In the genomic region with DNA sequence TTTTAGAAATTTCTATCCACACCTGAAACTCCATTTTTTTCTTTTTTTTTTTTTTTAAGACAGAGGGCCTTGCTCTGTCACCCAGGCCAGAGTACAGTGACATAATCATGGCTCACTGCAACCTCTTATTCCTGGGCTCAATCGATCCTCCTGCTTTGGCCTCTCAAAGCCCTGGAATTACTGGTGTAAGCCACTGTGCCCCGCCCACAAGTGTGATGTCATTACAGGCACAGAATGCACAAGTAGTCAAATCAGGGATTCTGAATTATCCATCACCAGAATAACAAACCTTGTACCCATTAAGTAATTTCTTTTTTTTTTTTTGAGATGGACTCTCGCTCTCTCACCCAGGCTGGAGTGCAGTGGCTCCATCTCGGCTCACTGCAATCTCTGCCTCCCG, we compare ENCODE assay signal across 20 cellular contexts. TPM values are rescaled to one million over a fixed set of nuclear protein-coding genes. Genes with fewer than 3 reads are reported as not detected.
DNase-seq lines count a peak whose midpoint lies in the region; ATAC-seq and TF ChIP-seq lines count a peak whose summit lies in the region.
"Had no signal": no experiment of that assay in that cellular context is flagged by ENCODE, and none has a peak within 500 bp of the region (broad histone marks: within the 10 kb centered on the region; RNA-seq: fewer than 3 reads in every experiment).

No MANE protein-coding gene starts in this region.

- H3K27ac Mint-ChIP-seq in activated CD4-positive, alpha-beta T cell treated with anti-CD3 and anti-CD28 coated beads, Interleukin-2, amount 10 ng/mL, durations not matched to agents 24 days and 14 days: no peak overlapping the region

- no peaks in the 10 kb centered on the region for H3K27me3 ChIP-seq in BLaER1 treated with 17β-estradiol and CSF1 and Interleukin-3, amounts not matched to agents 10 nM and 100 nM

- peak overlapping the region in 2 of 10 experiments; percentile 93 to 98; a peak in 3 of 20 replicates for H3K4me3 ChIP-seq in BLaER1 treated with 17β-estradiol and CSF1 and Interleukin-3, amounts not matched to agents 10 nM and 100 nM
- no peak overlapping the region for H3K4me3 ChIP-seq in fibroblast of pulmonary artery (replicated peaks; ENCODE audit: low read depth, low read length)
- H3K4me3 ChIP-seq: K562 had no signal

- no peak for ATAC-seq in GM21367 (IDR thresholded peaks at IDR 0.05; ENCODE audit: unreplicated experiment)
- ATAC-seq: activated CD4-positive, CD25-positive, alpha-beta regulatory T cell treated with anti-CD3 and anti-CD28 coated beads, Interleukin-2, amount 50 U/mL, for 24 hours; K562; Panc1 had no signal

- intact Hi-C loops in activated CD4-positive, alpha-beta T cell treated with anti-CD3 and anti-CD28 coated beads, Interleukin-2, amount 10 ng/mL, durations not matched to agents 24 days and 14 days (cut with micrococcal nuclease): no loop called here

- DNase-seq in activated CD4-positive, alpha-beta T cell treated with anti-CD3 and anti-CD28 coated beads, Interleukin-2, amount 10 ng/mL, durations not matched to agents 24 days and 14 days: peak; percentile 70
- no peak for DNase-seq in activated CD4-positive, alpha-beta T cell treated with anti-CD3 and anti-CD28 coated beads for 4 hours
- DNase-seq in RWPE1 (ENCODE audit: low spot score) (no peak), fibroblast of pulmonary artery (ENCODE audit: low read depth) (peak; percentile 14), NCI-H1092 (lab: John Stamatoyannopoulos, UW) (no peak), 8988T (no peak)
- DNase-seq: activated gamma-delta T cell treated with Interleukin-2 at 50 U/mL for 16 hours, DMS 273 treated with DMSO at 0.1 percent for 48 hours, foreskin melanocyte, NCI-H1417 treated with DMSO at 0.1 percent for 48 hours, NCI-H510A treated with DMSO at 0.1 percent for 48 hours, substantia nigra had no signal

- H3K27ac ChIP-seq in BLaER1 treated with 17β-estradiol and CSF1 and Interleukin-3, amounts not matched to agents 10 nM and 100 nM: no peak overlapping the region
- peak overlapping the region; percentile 100 for H3K27ac ChIP-seq in RWPE1
- H3K27ac ChIP-seq: skin epidermis had no signal

- CTCF ChIA-PET in RWPE1 (lab: Yijun Ruan, JAX): no interaction called here

- H3K4me2 ChIP-seq in BLaER1 treated with 17β-estradiol and CSF1 and Interleukin-3, amounts not matched to agents 10 nM and 100 nM: peak overlapping the region; percentile 83 to 95 (median 93); a peak in 15 of 22 replicates

- no peak for TF ChIP-seq CTCF in RWPE1 (conservative IDR thresholded peaks at IDR 0.05; ENCODE audit: low read depth)
- no peak for TF ChIP-seq CTCF in fibroblast of pulmonary artery (IDR thresholded peaks at IDR 0.05; ENCODE audit: low read length, missing control alignments)

- peaks cover 20 to 32% (median 25%) of the 10 kb centered on the region in 10 experiments for H3K4me1 ChIP-seq in BLaER1 treated with 17β-estradiol and CSF1 and Interleukin-3, amounts not matched to agents 10 nM and 100 nM

- H3K36me3 ChIP-seq in BLaER1 treated with 17β-estradiol and CSF1 and Interleukin-3, amounts not matched to agents 10 nM and 100 nM: peaks cover 51 to 59% (median 56%) of the 10 kb centered on the region in 11 experiments

- H3K9me3 Mint-ChIP-seq in activated CD4-positive, alpha-beta T cell treated with anti-CD3 and anti-CD28 coated beads, Interleukin-2, amount 10 ng/mL, durations not matched to agents 24 days and 14 days: no peaks in the 10 kb centered on the region

- H3K4me3 Mint-ChIP-seq in activated CD4-positive, alpha-beta T cell treated with anti-CD3 and anti-CD28 coated beads, Interleukin-2, amount 10 ng/mL, durations not matched to agents 24 days and 14 days: no peak overlapping the region

- POLR2A ChIA-PET in RWPE1 (lab: Yijun Ruan, JAX; ENCODE audit: low non-redundant PET): no interaction called here

- H3K36me3 Mint-ChIP-seq in activated CD4-positive, alpha-beta T cell treated with anti-CD3 and anti-CD28 coated beads, Interleukin-2, amount 10 ng/mL, durations not matched to agents 24 days and 14 days (ENCODE audit: low read depth): peaks cover 52% of the 10 kb centered on the region

- H3K27me3 Mint-ChIP-seq in activated CD4-positive, alpha-beta T cell treated with anti-CD3 and anti-CD28 coated beads, Interleukin-2, amount 10 ng/mL, durations not matched to agents 24 days and 14 days: no peaks in the 10 kb centered on the region

- H4K20me1 ChIP-seq in BLaER1 treated with 17β-estradiol and CSF1 and Interleukin-3, amounts not matched to agents 10 nM and 100 nM: peaks cover 4 to 38% (median 34%) of the 10 kb centered on the region in 11 experiments; a peak in 18 of 22 replicates

- H3K9me3 ChIP-seq in BLaER1 treated with 17β-estradiol and CSF1 and Interleukin-3, amounts not matched to agents 10 nM and 100 nM (replicated peaks in 1 of 11): no peaks in the 10 kb centered on the region

- peaks cover 13% of the 10 kb centered on the region for H3K4me1 Mint-ChIP-seq in activated CD4-positive, alpha-beta T cell treated with anti-CD3 and anti-CD28 coated beads, Interleukin-2, amount 10 ng/mL, durations not matched to agents 24 days and 14 days

- peak overlapping the region in 1 of 11 experiments; percentile 95; a peak in 1 of 22 replicates for H3K9ac ChIP-seq in BLaER1 treated with 17β-estradiol and CSF1 and Interleukin-3, amounts not matched to agents 10 nM and 100 nM

RNA-seq across cellular contexts. Expression of a gene that starts 1.9 kb away (rescaled TPM):
- total RNA-seq in activated CD4-positive, alpha-beta T cell treated with anti-CD3 and anti-CD28 coated beads, Interleukin-2, amount 10 ng/mL, durations not matched to agents 24 days and 14 days: 224 and 235 TPM in 2 replicates

RNA-seq across cellular contexts. Expression of a gene that starts 12.4 kb away (rescaled TPM):
- total RNA-seq in activated CD4-positive, alpha-beta T cell treated with anti-CD3 and anti-CD28 coated beads, Interleukin-2, amount 10 ng/mL, durations not matched to agents 24 days and 14 days: 0.56 and 0.62 TPM in 2 replicates

RNA-seq across cellular contexts. Expression of a gene that starts 14.1 kb away (rescaled TPM):
- 0.64 and 0.89 TPM in 2 replicates for total RNA-seq in activated CD4-positive, alpha-beta T cell treated with anti-CD3 and anti-CD28 coated beads, Interleukin-2, amount 10 ng/mL, durations not matched to agents 24 days and 14 days
- total RNA-seq: bronchial epithelial cell, K562, lung microvascular endothelial cell had no signal

RNA-seq across cellular contexts. Expression of a gene that starts 27.7 kb away (rescaled TPM):
- total RNA-seq in activated CD4-positive, alpha-beta T cell treated with anti-CD3 and anti-CD28 coated beads, Interleukin-2, amount 10 ng/mL, durations not matched to agents 24 days and 14 days: 57.2 and 58.2 TPM in 2 replicates

RNA-seq across cellular contexts. Expression of a gene that starts 43.9 kb away (rescaled TPM):
- total RNA-seq in activated CD4-positive, alpha-beta T cell treated with anti-CD3 and anti-CD28 coated beads, Interleukin-2, amount 10 ng/mL, durations not matched to agents 24 days and 14 days: not detected in 2 replicates
- total RNA-seq: lung microvascular endothelial cell had no signal

Comparison
In these comparisons a context has a peak if more than half of its experiments do, and no peak if none do; other contexts are left out.
1. DNase-seq: peak in activated CD4-positive, alpha-beta T cell treated with anti-CD3 and anti-CD28 coated beads, Interleukin-2, amount 10 ng/mL, durations not matched to agents 24 days and 14 days (single experiment) and fibroblast of pulmonary artery (single experiment); none in activated CD4-positive, alpha-beta T cell treated with anti-CD3 and anti-CD28 coated beads for 4 hours (0 of 2), RWPE1 (single experiment), NCI-H1092 (single experiment) and 8988T (single experiment).